Comparison of ENCODE assay signal across 22 cellular contexts in genomic region chr6:167238169-167238693, GRCh38. TPM values are rescaled to one million over a fixed set of nuclear protein-coding genes. Genes with fewer than 3 reads are reported as not detected.
A peak's percentile ranks its signal among the peaks of the same experiment; 100 is the strongest.
DNase-seq lines count a peak whose midpoint lies in the region; ATAC-seq and TF ChIP-seq lines count a peak whose summit lies in the region.
"Had no signal": no experiment of that assay in that cellular context is flagged by ENCODE, and none has a peak within 500 bp of the region (broad histone marks: within the 10 kb centered on the region; RNA-seq: fewer than 3 reads in every experiment).

No MANE protein-coding gene starts in this region.

- no peaks in the 10 kb centered on the region for H3K36me3 Mint-ChIP-seq in progenitor cell of endocrine pancreas (ENCODE audit: insufficient read depth)
- H3K36me3 Mint-ChIP-seq: natural killer cell treated with Interleukin-12 subunit alpha and Interleukin-12 subunit beta and Interleukin-15 and Interleukin-18, amount 100 ng/mL, for 72 hours; stimulated activated memory B cell treated with anti-CD40 and anti-IgM and Interleukin-4, amounts not matched to agents 10 μg/mL and 1 μg/mL and 100 μg/mL, for 72 hours had no signal

- H3K9me3 Mint-ChIP-seq in progenitor cell of endocrine pancreas (ENCODE audit: low read depth): no peaks in the 10 kb centered on the region
- H3K9me3 Mint-ChIP-seq: dendritic cell treated with granulocyte-macrophage colony-stimulating factor and Interleukin-4, amounts not matched to agents 40 ng/mL and 50 ng/mL, for 4 days; natural killer cell treated with Interleukin-12 subunit alpha and Interleukin-12 subunit beta and Interleukin-15 and Interleukin-18, amount 100 ng/mL, for 72 hours; stimulated activated memory B cell treated with anti-CD40 and anti-IgM and Interleukin-4, amounts not matched to agents 10 μg/mL and 1 μg/mL and 100 μg/mL, for 72 hours had no signal

- DNase-seq in DMS153 (lab: John Stamatoyannopoulos, UW) (peak; percentile 20), DMS153 treated with DMSO at 0.1 percent for 48 hours (lab: John Stamatoyannopoulos, UW; ENCODE audit: unreplicated experiment) (no peak), NCI-H510A (lab: John Stamatoyannopoulos, UW) (peak; percentile 40), iPS-NIHi11 (ENCODE audit: low spot score) (peak; percentile 21), progenitor cell of endocrine pancreas (ENCODE audit: low spot score, unreplicated experiment) (no peak), NOMO-1 treated with dmso at 0.1 percent for 144 hours (lab: John Stamatoyannopoulos, UW; ENCODE audit: unreplicated experiment) (no peak)
- DNase-seq: activated CD8-positive, alpha-beta T cell treated with anti-CD3 and anti-CD28 coated beads, Interleukin-2, amount 10 ng/mL, durations not matched to agents 7 days and 5 days; activated naive CD4-positive, alpha-beta T cell; activated T-cell treated with anti-CD3 and anti-CD28 coated beads, Interleukin-2, amount 50 U/mL, for 1 hour; AML-193; HFFc6; left colon; NCI-H1436; stimulated activated CD4-positive, alpha-beta T cell treated with anti-CD3 and anti-CD28 coated beads, Interleukin-1b, Interleukin-23, amount 100 ng/mL, for 48 hours had no signal

- ATAC-seq in GM18858 (IDR thresholded peaks at IDR 0.05; ENCODE audit: unreplicated experiment) (no peak), HG03432 (IDR thresholded peaks at IDR 0.05; ENCODE audit: unreplicated experiment) (no peak)
- ATAC-seq: activated CD8-positive, alpha-beta T cell treated with anti-CD3 and anti-CD28 coated beads, Interleukin-2, amount 10 ng/mL, durations not matched to agents 7 days and 5 days; left colon; natural killer cell treated with Interleukin-12 subunit alpha and Interleukin-12 subunit beta and Interleukin-15 and Interleukin-18, amount 100 ng/mL, for 72 hours; stimulated activated memory B cell treated with anti-CD40 and anti-IgM and Interleukin-4, amounts not matched to agents 10 μg/mL and 1 μg/mL and 100 μg/mL, for 72 hours had no signal

- H3K4me1 Mint-ChIP-seq in progenitor cell of endocrine pancreas (ENCODE audit: low read depth): peaks cover 62% of the 10 kb centered on the region
- H3K4me1 Mint-ChIP-seq: stimulated activated memory B cell treated with anti-CD40 and anti-IgM and Interleukin-4, amounts not matched to agents 10 μg/mL and 1 μg/mL and 100 μg/mL, for 72 hours had no signal

- H3K4me3 Mint-ChIP-seq in progenitor cell of endocrine pancreas (ENCODE audit: low read depth): no peak overlapping the region
- H3K4me3 Mint-ChIP-seq: activated CD8-positive, alpha-beta T cell treated with anti-CD3 and anti-CD28 coated beads, Interleukin-2, amount 10 ng/mL, durations not matched to agents 7 days and 5 days; dendritic cell treated with granulocyte-macrophage colony-stimulating factor and Interleukin-4, amounts not matched to agents 40 ng/mL and 50 ng/mL, for 4 days; HFFc6; natural killer cell treated with Interleukin-12 subunit alpha and Interleukin-12 subunit beta and Interleukin-15 and Interleukin-18, amount 100 ng/mL, for 72 hours; stimulated activated memory B cell treated with anti-CD40 and anti-IgM and Interleukin-4, amounts not matched to agents 10 μg/mL and 1 μg/mL and 100 μg/mL, for 72 hours had no signal

- peak overlapping the region; percentile 90 for H3K27ac Mint-ChIP-seq in progenitor cell of endocrine pancreas
- H3K27ac Mint-ChIP-seq: activated CD8-positive, alpha-beta T cell treated with anti-CD3 and anti-CD28 coated beads, Interleukin-2, amount 10 ng/mL, durations not matched to agents 7 days and 5 days; dendritic cell treated with granulocyte-macrophage colony-stimulating factor and Interleukin-4, amounts not matched to agents 40 ng/mL and 50 ng/mL, for 4 days; HFFc6; natural killer cell treated with Interleukin-12 subunit alpha and Interleukin-12 subunit beta and Interleukin-15 and Interleukin-18, amount 100 ng/mL, for 72 hours; stimulated activated memory B cell treated with anti-CD40 and anti-IgM and Interleukin-4, amounts not matched to agents 10 μg/mL and 1 μg/mL and 100 μg/mL, for 72 hours had no signal

- TF ChIP-seq CTCF in progenitor cell of endocrine pancreas (IDR thresholded peaks at IDR 0.05; ENCODE audit: unreplicated experiment): no peak

- H3K27me3 Mint-ChIP-seq in progenitor cell of endocrine pancreas: peaks cover 3% of the 10 kb centered on the region

RNA-seq across cellular contexts. Expression of gene UNC93A, which starts 52.9 kb away (rescaled TPM):
- 8.1 and 12.8 TPM in 2 replicates for total RNA-seq in progenitor cell of endocrine pancreas
- total RNA-seq: activated CD8-positive, alpha-beta T cell treated with anti-CD3 and anti-CD28 coated beads, Interleukin-2, amount 10 ng/mL, durations not matched to agents 7 days and 5 days; breast epithelium; HFFc6; natural killer cell treated with Interleukin-12 subunit alpha and Interleukin-12 subunit beta and Interleukin-15 and Interleukin-18, amount 100 ng/mL, for 72 hours; posterior vena cava; temporal lobe had no signal

Comparison
In these comparisons a context has a peak if more than half of its experiments do, and no peak if none do; other contexts are left out.
1. DNase-seq: peak in DMS153 (single experiment), NCI-H510A (single experiment) and iPS-NIHi11 (single experiment); none in DMS153 treated with DMSO at 0.1 percent for 48 hours (single experiment), progenitor cell of endocrine pancreas (single experiment) and NOMO-1 treated with dmso at 0.1 percent for 144 hours (single experiment).